In genomic region chr16:2819179-2819938, GRCh38 we compare ENCODE assay signal across 18 cellular contexts. TPM values are rescaled to one million over a fixed set of nuclear protein-coding genes. Genes with fewer than 3 reads are reported as not detected.
DNase-seq lines count a peak whose midpoint lies in the region; ATAC-seq and TF ChIP-seq lines count a peak whose summit lies in the region.
"Had no signal": no experiment of that assay in that cellular context is flagged by ENCODE, and none has a peak within 500 bp of the region (broad histone marks: within the 10 kb centered on the region; RNA-seq: fewer than 3 reads in every experiment).

No MANE protein-coding gene starts in this region.

- H2AK5ac ChIP-seq in neuronal stem cell (ENCODE audit: low read depth, low read length): peak overlapping the region; percentile 50

- intact Hi-C loops in Right ventricle myocardium superior (cut with DNase I) (no loop called here), aorta (cut with DNase I) (no loop called here), colonic mucosa (cut with DNase I) (no loop called here)

- H3K4me1 ChIP-seq in right atrium auricular region (no peaks in the 10 kb centered on the region), neuronal stem cell (ENCODE audit: control insufficient read depth in 2 of 2, insufficient read depth in 1 of 2, low read depth in 1 of 2, low read length in 2 of 2) (peaks cover 0 to 8% of the 10 kb centered on the region in 2 donors), aorta (ENCODE audit: control insufficient read depth in 1 of 2, insufficient read depth in 2 of 2, low read length in 2 of 2) (no peaks in the 10 kb centered on the region), colonic mucosa (no peaks in the 10 kb centered on the region)

- H3K18ac ChIP-seq in neuronal stem cell (ENCODE audit: low read length): peak overlapping the region; percentile 25

- peak overlapping the region; percentile 49 for H3K23ac ChIP-seq in neuronal stem cell (ENCODE audit: low read depth, low read length, poor library complexity)

- no peak overlapping the region for H4K8ac ChIP-seq in neuronal stem cell (ENCODE audit: low read depth, low read length)

- H2BK120ac ChIP-seq in neuronal stem cell (ENCODE audit: low read depth, low read length): no peak overlapping the region

- H3K14ac ChIP-seq in neuronal stem cell (ENCODE audit: low read length): no peak overlapping the region

- H2BK15ac ChIP-seq in neuronal stem cell (ENCODE audit: low read length): no peak overlapping the region

- H3K27ac ChIP-seq in right atrium auricular region (no peak overlapping the region), neuronal stem cell (replicated peaks; ENCODE audit: low read length) (no peak overlapping the region), aorta (ENCODE audit: low read depth in 1 of 2, low read length in 2 of 2) (no peak overlapping the region), colonic mucosa (no peak overlapping the region)
- H3K27ac ChIP-seq: BLaER1 had no signal

- no peak overlapping the region for H3K4ac ChIP-seq in neuronal stem cell (ENCODE audit: low read length)

- TF ChIP-seq CTCF in right atrium auricular region (IDR thresholded peaks at IDR 0.05): no peak
- no peak for TF ChIP-seq CTCF in colonic mucosa (IDR thresholded peaks at IDR 0.05)

- H2BK12ac ChIP-seq in neuronal stem cell (ENCODE audit: low read length): peak overlapping the region; percentile 63

- H3K36me3 Mint-ChIP-seq in central memory CD8-positive, alpha-beta T cell (ENCODE audit: insufficient read depth): no peaks in the 10 kb centered on the region

- no peak overlapping the region for H3K4me2 ChIP-seq in neuronal stem cell (ENCODE audit: insufficient read depth, low read length, poor library complexity, severe bottlenecking)
- H3K4me2 ChIP-seq: GM23338 had no signal

- peak overlapping the region; percentile 56 for H3K9ac ChIP-seq in neuronal stem cell (ENCODE audit: low read depth, low read length, poor library complexity)
- no peak overlapping the region for H3K9ac ChIP-seq in colonic mucosa (ENCODE audit: low read depth in 2 of 2, low read length in 2 of 2)
- H3K9ac ChIP-seq: BLaER1 had no signal

- peak overlapping the region; percentile 87 for H3K27ac Mint-ChIP-seq in central memory CD8-positive, alpha-beta T cell (ENCODE audit: low read depth)
- H3K27ac Mint-ChIP-seq: GM23338 had no signal

- H2AFZ ChIP-seq in neuronal stem cell (ENCODE audit: low read length): no peak overlapping the region
- H2AFZ ChIP-seq: GM23338 had no signal

- peak overlapping the region; percentile 4 for H3K4me3 Mint-ChIP-seq in central memory CD8-positive, alpha-beta T cell
- H3K4me3 Mint-ChIP-seq: GM23338 had no signal

- no peak overlapping the region for H4K91ac ChIP-seq in neuronal stem cell (ENCODE audit: low read depth, low read length, poor library complexity)

- no peak overlapping the region for H3K4me3 ChIP-seq in right atrium auricular region
- no peak overlapping the region for H3K4me3 ChIP-seq in neuronal stem cell (ENCODE audit: low read length in 2 of 2)
- no peak overlapping the region for H3K4me3 ChIP-seq in aorta (ENCODE audit: low read length in 2 of 2)
- H3K4me3 ChIP-seq in colonic mucosa: no peak overlapping the region
- H3K4me3 ChIP-seq: BLaER1, GM12878, GM23338 had no signal

- no peaks in the 10 kb centered on the region for H3K36me3 ChIP-seq in right atrium auricular region
- no peaks in the 10 kb centered on the region for H3K36me3 ChIP-seq in neuronal stem cell (replicated peaks in 1 of 2; ENCODE audit: control insufficient read depth in 2 of 2, insufficient read depth in 2 of 2, low read length in 2 of 2)
- no peaks in the 10 kb centered on the region for H3K36me3 ChIP-seq in aorta (ENCODE audit: control insufficient read depth in 1 of 2, insufficient read depth in 2 of 2, low read length in 1 of 2)
- no peaks in the 10 kb centered on the region for H3K36me3 ChIP-seq in colonic mucosa
- H3K36me3 ChIP-seq: BLaER1 had no signal

- no peak overlapping the region for H2BK5ac ChIP-seq in neuronal stem cell (ENCODE audit: low read length)

- ATAC-seq in Right ventricle myocardium superior (ENCODE audit: poor library complexity) (no peak), aorta (ENCODE audit: low FRiP score) (no peak)
- no peak for ATAC-seq in central memory CD8-positive, alpha-beta T cell (replicated peaks; ENCODE audit: extremely low read depth, poor library complexity, severe bottlenecking)
- ATAC-seq: GM12878, GM23338 had no signal

- H3K27me3 ChIP-seq in right atrium auricular region (peaks cover 0 to 5% of the 10 kb centered on the region in 2 donors), neuronal stem cell (ENCODE audit: control insufficient read depth in 3 of 3, insufficient read depth in 3 of 3, low read depth in 1 of 3, low read length in 3 of 3) (peaks cover 0 to 51% (median 0%) of the 10 kb centered on the region in 3 experiments), aorta (ENCODE audit: control insufficient read depth in 1 of 2, insufficient read depth in 2 of 2, low read length in 1 of 2) (no peaks in the 10 kb centered on the region), colonic mucosa (no peaks in the 10 kb centered on the region)
- H3K27me3 ChIP-seq: BLaER1 had no signal

- H3K27me3 Mint-ChIP-seq in central memory CD8-positive, alpha-beta T cell: no peaks in the 10 kb centered on the region

- H3K79me1 ChIP-seq in neuronal stem cell (ENCODE audit: low read depth, low read length): no peaks in the 10 kb centered on the region

- DNase-seq in Right ventricle myocardium superior (peak; percentile 17), right atrium auricular region (ENCODE audit: low spot score) (no peak), neuronal stem cell (ENCODE audit: low spot score) (no peak), aorta (peak; percentile 25 to 53), midbrain (lab: John Stamatoyannopoulos, UW) (no peak), colonic mucosa (no peak), NCI-H524 (lab: John Stamatoyannopoulos, UW) (no peak)
- DNase-seq in central memory CD8-positive, alpha-beta T cell (ENCODE audit: low spot score in 2 of 2): no peak
- DNase-seq: GDM1, KG1, NCI-H1092 treated with DMSO at 0.1 percent for 48 hours, NCI-H2081 treated with DMSO at 0.1 percent for 48 hours, NCI-H510A, SHP77 had no signal

- no peaks in the 10 kb centered on the region for H3K9me3 Mint-ChIP-seq in central memory CD8-positive, alpha-beta T cell
- H3K9me3 Mint-ChIP-seq: GM23338 had no signal

- no peaks in the 10 kb centered on the region for H3K9me3 ChIP-seq in right atrium auricular region
- no peaks in the 10 kb centered on the region for H3K9me3 ChIP-seq in neuronal stem cell (replicated peaks in 1 of 2; ENCODE audit: control insufficient read depth in 2 of 2, insufficient read depth in 1 of 2, low read depth in 1 of 2, low read length in 2 of 2)
- H3K9me3 ChIP-seq in aorta (ENCODE audit: control insufficient read depth, low read length): peaks cover 1% of the 10 kb centered on the region
- no peaks in the 10 kb centered on the region for H3K9me3 ChIP-seq in colonic mucosa
- H3K9me3 ChIP-seq: BLaER1 had no signal

- no peaks in the 10 kb centered on the region for H3K4me1 Mint-ChIP-seq in central memory CD8-positive, alpha-beta T cell
- H3K4me1 Mint-ChIP-seq: GM23338 had no signal

- WGBS in neuronal stem cell (ENCODE audit: extremely low coverage in 2 of 2, insufficient read length in 2 of 2, insufficient replicate concordance in 1 of 2), 2 donors: no CpG with 5 or more reads among the region's 18 CpGs
- WGBS in aorta, 2 donors: 79 to 82% methylated on average over 18 of the region's 18 CpGs

RNA-seq across cellular contexts. Expression of gene PRSS21, which starts 2.3 kb away (rescaled TPM):
- not detected for total RNA-seq in Right ventricle myocardium superior
- total RNA-seq in right atrium auricular region: not detected
- not detected for polyA plus RNA-seq in neuronal stem cell (2013, experiment 1 of 2)
- not detected for polyA plus RNA-seq in neuronal stem cell (2013, experiment 2 of 2)
- total RNA-seq in aorta: not detected
- polyA plus RNA-seq in aorta: not detected
- 1 to 10 TPM; 1.1 to 2.6 TPM for total RNA-seq in colonic mucosa
- total RNA-seq: M059J had no signal

RNA-seq across cellular contexts. Expression of gene ZG16B, which starts 10.7 kb away (rescaled TPM):
- not detected for total RNA-seq in Right ventricle myocardium superior
- total RNA-seq in right atrium auricular region: under 1 TPM in 1 of 2 donors, not detected in 1; 0.79 TPM
- not detected for polyA plus RNA-seq in neuronal stem cell (2013, experiment 1 of 2)
- not detected for polyA plus RNA-seq in neuronal stem cell (2013, experiment 2 of 2)
- under 1 TPM in 1 of 2 donors, not detected in 1; 0.48 TPM for total RNA-seq in aorta
- 1 to 10 TPM in 1 of 2 donors, not detected in 1; 4.8 TPM for polyA plus RNA-seq in aorta
- 10 to 100 TPM; 34.1 to 62.1 TPM for total RNA-seq in colonic mucosa
- total RNA-seq: GM23338 had no signal
- polyA plus RNA-seq: GM23338 had no signal

RNA-seq across cellular contexts. Expression of gene PRSS41, which starts 21.1 kb away (rescaled TPM):
- not detected for total RNA-seq in Right ventricle myocardium superior
- not detected for total RNA-seq in right atrium auricular region
- not detected for polyA plus RNA-seq in neuronal stem cell (2013, experiment 1 of 2)
- polyA plus RNA-seq in neuronal stem cell (2013, experiment 2 of 2): not detected
- not detected for total RNA-seq in aorta
- not detected for polyA plus RNA-seq in aorta
- not detected for total RNA-seq in colonic mucosa
- total RNA-seq: GM12878, GM23338, M059J had no signal
- polyA plus RNA-seq: GM12878, GM23338 had no signal

RNA-seq across cellular contexts. Expression of gene PRSS33, which starts 32.0 kb away (rescaled TPM):
- total RNA-seq in Right ventricle myocardium superior (not detected), right atrium auricular region (not detected), aorta (not detected), colonic mucosa (not detected)
- 2.3 TPM for polyA plus RNA-seq in neuronal stem cell (2013, experiment 1 of 2)
- 2.2 TPM for polyA plus RNA-seq in neuronal stem cell (2013, experiment 2 of 2)
- under 1 TPM in 1 of 2 donors, not detected in 1; 0.08 TPM for polyA plus RNA-seq in aorta
- total RNA-seq: GM12878, M059J had no signal
- polyA plus RNA-seq: GM12878 had no signal

RNA-seq across cellular contexts. Expression of gene PRSS22, which starts 38.6 kb away (rescaled TPM):
- total RNA-seq in Right ventricle myocardium superior (not detected), right atrium auricular region (not detected), aorta (not detected), colonic mucosa (1 to 10 TPM; 6.1 to 6.7 TPM)
- polyA plus RNA-seq in neuronal stem cell (2013, experiment 1 of 2): not detected
- polyA plus RNA-seq in neuronal stem cell (2013, experiment 2 of 2): not detected
- polyA plus RNA-seq in aorta: 1 to 10 TPM in 1 of 2 donors, under 1 TPM in 1; 0.31 to 1.5 TPM
- total RNA-seq: GM12878, M059J had no signal
- polyA plus RNA-seq: GM12878 had no signal

Comparison
In these comparisons a context has a peak if more than half of its experiments do, and no peak if none do; other contexts are left out.
1. DNase-seq: peak in Right ventricle myocardium superior (single experiment) and aorta (2 of 2); none in right atrium auricular region (single experiment), central memory CD8-positive, alpha-beta T cell (0 of 2), neuronal stem cell (single experiment), midbrain (single experiment), colonic mucosa (single experiment) and NCI-H524 (0 of 2).
2. RNA of gene ZG16B, which starts 10.7 kb away (total RNA-seq): 34.1 to 62.1 TPM in colonic mucosa; 0.79 TPM in right atrium auricular region, 0.48 TPM in aorta and not detected in Right ventricle myocardium superior (single experiment); every median in the first group is over 10 times any median in the second.